8 cellular contexts compared by ENCODE assay signal in genomic region chr1:23809751-23810171, GRCh38. TPM values are rescaled to one million over a fixed set of nuclear protein-coding genes. Genes with fewer than 3 reads are reported as not detected.
A peak's percentile ranks its signal among the peaks of the same experiment; 100 is the strongest.
DNase-seq lines count a peak whose midpoint lies in the region; ATAC-seq and TF ChIP-seq lines count a peak whose summit lies in the region.

No MANE protein-coding gene starts in this region.

- CTCF ChIA-PET in CD8-positive, alpha-beta memory T cell (lab: Charles Lee) = interaction anchor here (0.6 to 7.3 kb wide), 17 partner anchors 9 to 285 kb away, joined by 3 to 78 read pairs (median 4); partner anchors contain the start of genes CNR2, FUCA1, GALE and HMGCL

- intact Hi-C loops in ascending aorta (cut with DNase I) = loop anchor here (10.0 kb wide), 1 partner anchor 105 kb away; the partner anchor contains the start of gene CNR2

- H3K4me1 Mint-ChIP-seq in CD8-positive, alpha-beta memory T cell = peaks cover 10 to 15% (median 14%) of the 10 kb centered on the region in 3 donors
- peaks cover 10% of the 10 kb centered on the region for H3K4me1 Mint-ChIP-seq in T-helper 2 cell treated with Interferon-gamma antibody and Interleukin-4, amounts not matched to agents 5 μg/mL and 100 μg/mL, for 36 hours (ENCODE audit: low read depth)

- H3K9me3 Mint-ChIP-seq in CD8-positive, alpha-beta memory T cell = no peaks in the 10 kb centered on the region
- no peaks in the 10 kb centered on the region for H3K9me3 Mint-ChIP-seq in T-helper 2 cell treated with Interferon-gamma antibody and Interleukin-4, amounts not matched to agents 5 μg/mL and 100 μg/mL, for 36 hours

- WGBS in hepatocyte (ENCODE audit: low lambda C conversion rate, missing lambda C conversion rate) = 27% methylated on average over 6 of the region's 6 CpGs

- no peak overlapping the region for H2AFZ ChIP-seq in hepatocyte

- no peak for ATAC-seq in GM19035 (IDR thresholded peaks at IDR 0.05; ENCODE audit: unreplicated experiment)

- POLR2A ChIA-PET in CD8-positive, alpha-beta memory T cell (lab: Charles Lee) = interaction anchor here (0.9 to 2.7 kb wide), 2 partner anchors 9 to 15 kb away, joined by 5 to 13 read pairs; partner anchors contain the start of genes GALE and HMGCL

- H3K79me2 ChIP-seq in hepatocyte = no peaks in the 10 kb centered on the region

- no peak overlapping the region for H3K27ac ChIP-seq in CD8-positive, alpha-beta memory T cell (ENCODE audit: low read depth, low read length)
- no peak overlapping the region for H3K27ac ChIP-seq in ascending aorta
- H3K27ac ChIP-seq in hepatocyte = peak overlapping the region; percentile 88

- H3K9me3 ChIP-seq in CD8-positive, alpha-beta memory T cell (ENCODE audit: low read length) = no peaks in the 10 kb centered on the region
- no peaks in the 10 kb centered on the region for H3K9me3 ChIP-seq in ascending aorta
- no peaks in the 10 kb centered on the region for H3K9me3 ChIP-seq in hepatocyte (ENCODE audit: low read depth)

- peak; percentile 71 to 88 (median 77) for DNase-seq in CD8-positive, alpha-beta memory T cell
- DNase-seq in H7 = peak; percentile 88
- peak; percentile 11 for DNase-seq in NCI-H187 treated with DMSO at 0.1 percent for 48 hours (lab: John Stamatoyannopoulos, UW)
- DNase-seq in T-helper 2 cell treated with Interferon-gamma antibody and Interleukin-4, amounts not matched to agents 5 μg/mL and 100 μg/mL, for 36 hours (ENCODE audit: low spot score) = peak; percentile 67
- DNase-seq in ascending aorta (ENCODE audit: low spot score in 2 of 2) = no peak
- DNase-seq in hepatocyte (ENCODE audit: low spot score) = peak; percentile 90
- peak; percentile 88 for DNase-seq in stimulated activated CD4-positive, alpha-beta T cell treated with anti-CD3 and anti-CD28 coated beads, Interleukin-15, amount 100 ng/mL, for 24 hours

- no peak overlapping the region for H3K4me2 ChIP-seq in hepatocyte

- TF ChIP-seq CTCF in ascending aorta (IDR thresholded peaks at IDR 0.05) (peak; percentile 50 to 63 (median 51)), hepatocyte (IDR thresholded peaks at IDR 0.05; ENCODE audit: poor library complexity) (peak; percentile 64)

- H3K4me3 ChIP-seq in CD8-positive, alpha-beta memory T cell (ENCODE audit: low read length) = no peak overlapping the region
- no peak overlapping the region for H3K4me3 ChIP-seq in H7 (ENCODE audit: insufficient read depth, low read depth, low read length)
- H3K4me3 ChIP-seq in ascending aorta = no peak overlapping the region
- H3K4me3 ChIP-seq in hepatocyte = no peak overlapping the region

- peaks cover 0 to 58% (median 18%) of the 10 kb centered on the region in 3 donors for H3K36me3 Mint-ChIP-seq in CD8-positive, alpha-beta memory T cell
- peaks cover 10% of the 10 kb centered on the region for H3K36me3 Mint-ChIP-seq in T-helper 2 cell treated with Interferon-gamma antibody and Interleukin-4, amounts not matched to agents 5 μg/mL and 100 μg/mL, for 36 hours (ENCODE audit: low read depth)

- H4K20me1 ChIP-seq in hepatocyte (ENCODE audit: insufficient read depth, poor library complexity, severe bottlenecking) = no peaks in the 10 kb centered on the region

- peaks cover 11% of the 10 kb centered on the region for H3K36me3 ChIP-seq in CD8-positive, alpha-beta memory T cell (ENCODE audit: insufficient read depth, low read length)
- H3K36me3 ChIP-seq in H7 (replicated peaks; ENCODE audit: control insufficient read depth, insufficient read depth, low read length) (no peaks in the 10 kb centered on the region; the same call in 1 of the 2 replicates), ascending aorta (peaks cover 36 to 60% of the 10 kb centered on the region in 2 donors), hepatocyte (replicated peaks; ENCODE audit: insufficient read depth, low read depth) (no peaks in the 10 kb centered on the region)

- H3K27me3 ChIP-seq in CD8-positive, alpha-beta memory T cell (ENCODE audit: insufficient read depth, low read length, poor library complexity, severe bottlenecking) = no peaks in the 10 kb centered on the region
- H3K27me3 ChIP-seq in H7 (ENCODE audit: control insufficient read depth, insufficient read depth, low read length) = no peaks in the 10 kb centered on the region
- no peaks in the 10 kb centered on the region for H3K27me3 ChIP-seq in ascending aorta
- no peaks in the 10 kb centered on the region for H3K27me3 ChIP-seq in hepatocyte

- H3K4me3 Mint-ChIP-seq in CD8-positive, alpha-beta memory T cell = no peak overlapping the region
- no peak overlapping the region for H3K4me3 Mint-ChIP-seq in T-helper 2 cell treated with Interferon-gamma antibody and Interleukin-4, amounts not matched to agents 5 μg/mL and 100 μg/mL, for 36 hours

- peak overlapping the region in 5 of 8 donors; percentile 23 to 81 (median 77) for H3K27ac Mint-ChIP-seq in CD8-positive, alpha-beta memory T cell
- peak overlapping the region; percentile 41 for H3K27ac Mint-ChIP-seq in T-helper 2 cell treated with Interferon-gamma antibody and Interleukin-4, amounts not matched to agents 5 μg/mL and 100 μg/mL, for 36 hours

- no peaks in the 10 kb centered on the region for H3K27me3 Mint-ChIP-seq in CD8-positive, alpha-beta memory T cell
- H3K27me3 Mint-ChIP-seq in T-helper 2 cell treated with Interferon-gamma antibody and Interleukin-4, amounts not matched to agents 5 μg/mL and 100 μg/mL, for 36 hours (ENCODE audit: low read depth) = no peaks in the 10 kb centered on the region

- H3K9me2 ChIP-seq in hepatocyte (replicated peaks; ENCODE audit: insufficient read depth) = no peaks in the 10 kb centered on the region

- H3K4me1 ChIP-seq in CD8-positive, alpha-beta memory T cell (ENCODE audit: insufficient read depth, low read length) = peaks cover 18% of the 10 kb centered on the region
- H3K4me1 ChIP-seq in ascending aorta (no peaks in the 10 kb centered on the region), hepatocyte (ENCODE audit: insufficient read depth) (peaks cover 6% of the 10 kb centered on the region)

RNA-seq across cellular contexts. Expression of gene GALE, which starts 9.2 kb away (rescaled TPM):
- total RNA-seq in CD8-positive, alpha-beta memory T cell = 10 to 100 TPM; 50.5 to 55.3 TPM
- 17.2 TPM for polyA plus RNA-seq in CD8-positive, alpha-beta memory T cell
- total RNA-seq in H7 (2014; rRNA removed; shearing (Covaris generic)) = 72.0 and 103 TPM in 2 replicates
- 30.4 TPM for total RNA-seq in ascending aorta
- 73.6 and 89.9 TPM in 2 replicates for total RNA-seq in hepatocyte
- polyA plus RNA-seq in hepatocyte = 114 and 117 TPM in 2 replicates

RNA-seq across cellular contexts. Expression of gene HMGCL, which starts 15.5 kb away (rescaled TPM):
- 10 to 100 TPM; 24.7 to 25.3 TPM for total RNA-seq in CD8-positive, alpha-beta memory T cell
- polyA plus RNA-seq in CD8-positive, alpha-beta memory T cell = 28.0 TPM
- 35.8 and 53.1 TPM in 2 replicates for total RNA-seq in H7 (2014; rRNA removed; shearing (Covaris generic))
- total RNA-seq in ascending aorta (7.3 TPM), hepatocyte (78.5 and 87.5 TPM in 2 replicates)
- 79.0 and 90.7 TPM in 2 replicates for polyA plus RNA-seq in hepatocyte

RNA-seq across cellular contexts. Expression of gene LYPLA2, which starts 18.8 kb away (rescaled TPM):
- total RNA-seq in CD8-positive, alpha-beta memory T cell = 100 to 1,000 TPM in 1 of 2 experiments, 10 to 100 TPM in 1; 99.9 to 100 TPM
- polyA plus RNA-seq in CD8-positive, alpha-beta memory T cell = 109 TPM
- 291 and 385 TPM in 2 replicates for total RNA-seq in H7 (2014; rRNA removed; shearing (Covaris generic))
- 127 TPM for total RNA-seq in ascending aorta
- total RNA-seq in hepatocyte = 73.2 and 108 TPM in 2 replicates
- 162 and 163 TPM in 2 replicates for polyA plus RNA-seq in hepatocyte

RNA-seq across cellular contexts. Expression of gene PITHD1, which starts 31.5 kb away (rescaled TPM):
- total RNA-seq in CD8-positive, alpha-beta memory T cell = 100 to 1,000 TPM; 105 TPM
- polyA plus RNA-seq in CD8-positive, alpha-beta memory T cell = 68.5 TPM
- total RNA-seq in H7 (2014; rRNA removed; shearing (Covaris generic)) = 122 and 125 TPM in 2 replicates
- total RNA-seq in ascending aorta (60.1 TPM), hepatocyte (45.1 and 49.4 TPM in 2 replicates)
- polyA plus RNA-seq in hepatocyte = 28.4 and 29.3 TPM in 2 replicates

RNA-seq across cellular contexts. Expression of gene FUCA1, which starts 58.3 kb away (rescaled TPM):
- total RNA-seq in CD8-positive, alpha-beta memory T cell = 10 to 100 TPM; 14.1 to 15.7 TPM
- polyA plus RNA-seq in CD8-positive, alpha-beta memory T cell = 17.2 TPM
- 8.2 and 10.8 TPM in 2 replicates for total RNA-seq in H7 (2014; rRNA removed; shearing (Covaris generic))
- total RNA-seq in ascending aorta = 11.1 TPM
- 59.0 and 69.4 TPM in 2 replicates for total RNA-seq in hepatocyte
- 55.3 and 74.2 TPM in 2 replicates for polyA plus RNA-seq in hepatocyte

Comparison
In these comparisons a context has a peak if more than half of its experiments do, and no peak if none do; other contexts are left out.
1. DNase-seq: peak in CD8-positive, alpha-beta memory T cell (5 of 5), H7 (single experiment), NCI-H187 treated with DMSO at 0.1 percent for 48 hours (single experiment), T-helper 2 cell treated with Interferon-gamma antibody and Interleukin-4, amounts not matched to agents 5 μg/mL and 100 μg/mL, for 36 hours (single experiment), hepatocyte (single experiment) and stimulated activated CD4-positive, alpha-beta T cell treated with anti-CD3 and anti-CD28 coated beads, Interleukin-15, amount 100 ng/mL, for 24 hours (single experiment); none in ascending aorta (0 of 2).